Comparison of ENCODE assay signal across 8 cellular contexts in the genomic region with DNA sequence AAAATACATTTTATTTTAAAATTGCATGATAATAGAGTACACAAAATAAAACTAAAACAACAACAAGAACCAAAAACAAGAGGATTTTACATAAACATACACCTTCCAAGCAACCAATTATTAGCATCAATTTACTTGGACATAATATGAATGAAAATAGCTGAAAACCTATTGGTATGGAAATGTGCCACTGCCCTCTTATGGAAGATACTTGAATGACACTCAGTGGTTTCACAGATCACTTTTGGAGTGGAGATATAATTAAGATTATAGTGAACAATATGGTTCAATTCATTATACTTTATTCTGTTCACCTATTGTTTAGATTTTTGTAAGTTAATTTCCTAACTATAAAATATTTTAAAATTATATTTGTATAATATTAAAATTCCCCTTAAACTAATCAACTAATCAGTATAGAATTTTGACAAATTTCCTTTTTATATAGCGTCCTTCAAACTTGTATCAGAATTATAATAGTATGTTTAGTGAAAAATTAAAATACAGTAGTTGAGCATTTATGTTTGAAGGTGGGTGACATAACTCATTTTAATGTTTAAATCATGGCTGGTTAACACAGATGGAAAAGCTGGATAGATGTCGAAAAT.
DNase-seq lines count a peak whose midpoint lies in the region; ATAC-seq lines count a peak whose summit lies in the region.

No MANE protein-coding gene starts in this region.

- no peak overlapping the region for H3K4me3 Mint-ChIP-seq in CD4-positive, CD25-positive, alpha-beta regulatory T cell

- H3K27ac Mint-ChIP-seq in CD4-positive, CD25-positive, alpha-beta regulatory T cell: no peak overlapping the region

- H3K36me3 ChIP-seq in CD4-positive, CD25-positive, alpha-beta regulatory T cell (ENCODE audit: control insufficient read depth, insufficient read depth, low read length): no peaks in the 10 kb centered on the region

- in situ Hi-C loops in T47D (cut with HindIII; ENCODE audit: low pct_unique_long_range_greater_than_20kb, low sequenced_read_pairs): no loop called here

- no peaks in the 10 kb centered on the region for H3K27me3 Mint-ChIP-seq in CD4-positive, CD25-positive, alpha-beta regulatory T cell

- ATAC-seq in CD4-positive, CD25-positive, alpha-beta regulatory T cell (ENCODE audit: low read depth in 2 of 2): no peak
- ATAC-seq in GM18909 (IDR thresholded peaks at IDR 0.05; ENCODE audit: poor library complexity, unreplicated experiment) (peak; percentile 83), HG03175 (IDR thresholded peaks at IDR 0.05; ENCODE audit: unreplicated experiment) (peak; percentile 81)

- H3K9me3 Mint-ChIP-seq in CD4-positive, CD25-positive, alpha-beta regulatory T cell: peaks cover 0 to 3% (median 0%) of the 10 kb centered on the region in 7 donors

- H3K4me1 Mint-ChIP-seq in CD4-positive, CD25-positive, alpha-beta regulatory T cell: peaks cover 0 to 7% (median 0%) of the 10 kb centered on the region in 4 donors

- H3K4me3 ChIP-seq in CD4-positive, CD25-positive, alpha-beta regulatory T cell (ENCODE audit: low read depth, low read length): no peak overlapping the region

- DNase-seq in CD4-positive, CD25-positive, alpha-beta regulatory T cell: peak in 2 of 3 donors; percentile 4 to 36
- peak; percentile 54 for DNase-seq in NCI-H460 (ENCODE audit: extremely low read depth, low read depth)
- DNase-seq in T47D (ENCODE audit: low read depth in 1 of 2, low spot score in 1 of 2): peak; percentile 24 to 68
- peak; percentile 47 to 55 for DNase-seq in lung microvascular endothelial cell (ENCODE audit: low read depth in 2 of 2)
- DNase-seq in GF-D8 (lab: John Stamatoyannopoulos, UW): no peak
- no peak for DNase-seq in effector CD4-positive, alpha-beta T cell

- H3K9me3 ChIP-seq in CD4-positive, CD25-positive, alpha-beta regulatory T cell (ENCODE audit: control insufficient read depth in 2 of 2, low read length in 2 of 2): no peaks in the 10 kb centered on the region

- no peaks in the 10 kb centered on the region for H3K4me1 ChIP-seq in CD4-positive, CD25-positive, alpha-beta regulatory T cell (ENCODE audit: control insufficient read depth, insufficient read depth, low read length, poor library complexity, severe bottlenecking)

- H3K27me3 ChIP-seq in CD4-positive, CD25-positive, alpha-beta regulatory T cell (ENCODE audit: control insufficient read depth, insufficient read depth, low read length): no peaks in the 10 kb centered on the region

- H3K27ac ChIP-seq in CD4-positive, CD25-positive, alpha-beta regulatory T cell (ENCODE audit: insufficient read depth, low read length, poor library complexity, severe bottlenecking): no peak overlapping the region

- H3K36me3 Mint-ChIP-seq in CD4-positive, CD25-positive, alpha-beta regulatory T cell: no peaks in the 10 kb centered on the region

Comparison
In these comparisons a context has a peak if more than half of its experiments do, and no peak if none do; other contexts are left out.
1. ATAC-seq: peak in GM18909 (single experiment) and HG03175 (single experiment); none in CD4-positive, CD25-positive, alpha-beta regulatory T cell (0 of 2).
2. DNase-seq: peak in CD4-positive, CD25-positive, alpha-beta regulatory T cell (2 of 3), NCI-H460 (single experiment), T47D (2 of 2) and lung microvascular endothelial cell (2 of 2); none in GF-D8 (single experiment) and effector CD4-positive, alpha-beta T cell (single experiment).